In the genomic region with DNA sequence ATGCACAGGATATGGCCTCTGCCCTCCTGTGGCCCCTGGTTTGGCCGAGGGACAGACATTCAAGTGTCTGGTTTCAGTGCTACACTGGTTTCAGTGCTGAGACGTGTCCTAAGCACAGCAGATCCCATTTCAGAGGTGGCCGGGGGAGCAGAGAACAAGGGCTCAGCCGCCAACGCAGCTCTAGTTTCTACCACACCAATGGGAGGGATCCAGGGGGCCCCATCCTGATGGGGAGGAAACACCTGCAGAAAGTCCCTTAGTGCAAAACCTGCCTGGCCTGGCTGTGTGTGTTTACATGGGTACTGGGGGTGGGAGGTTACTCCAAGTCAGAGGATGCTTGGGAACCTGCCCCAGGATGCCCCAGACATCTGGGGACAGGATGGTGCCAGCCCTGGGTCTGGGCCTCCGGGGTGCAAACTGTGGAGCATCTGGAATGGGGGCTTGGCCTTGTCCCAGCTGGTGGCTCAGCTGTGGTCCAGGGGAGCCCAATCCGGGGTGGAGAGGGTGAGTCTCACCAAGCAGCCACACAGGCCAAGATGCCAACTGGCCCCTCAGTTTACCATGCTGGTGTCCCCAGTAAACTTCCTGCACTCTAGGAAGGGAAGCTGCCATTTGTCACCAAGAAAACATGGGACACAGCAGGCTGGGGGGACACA, we compare ENCODE assay signal across 8 cellular contexts. TPM values are rescaled to one million over a fixed set of nuclear protein-coding genes. Genes with fewer than 3 reads are reported as not detected.
DNase-seq lines count a peak whose midpoint lies in the region; ATAC-seq and TF ChIP-seq lines count a peak whose summit lies in the region.
"Not testable (repeated sequence)": the region's sequence is repeated elsewhere in the genome, so short reads cannot be mapped to it uniquely, and the experiment has no call there.

No MANE protein-coding gene starts in this region.

- H3K36me3 ChIP-seq in HEK293 (ENCODE audit: control insufficient read depth in 2 of 2, insufficient read depth in 1 of 2, low read length in 2 of 2) = peaks cover 0 to 32% of the 10 kb centered on the region in 2 experiments; a peak in 1 of 3 replicates
- H3K36me3 ChIP-seq in OCI-LY1 (ENCODE audit: insufficient read depth, low read length) = not testable (repeated sequence)
- peaks cover 58% of the 10 kb centered on the region for H3K36me3 ChIP-seq in suprapubic skin

- 80% methylated on average over 1 of the region's 7 CpGs for WGBS in suprapubic skin

- POLR2A ChIA-PET in HEK293 (lab: Yijun Ruan, JAX) = not testable (repeated sequence)

- not testable (repeated sequence) for H3K4me1 ChIP-seq in HEK293 (ENCODE audit: control insufficient read depth, insufficient read depth, low read length)
- H3K4me1 ChIP-seq in OCI-LY1 (ENCODE audit: insufficient read depth, low read length, severe bottlenecking) (peaks cover 11% of the 10 kb centered on the region), suprapubic skin (peaks cover 24% of the 10 kb centered on the region)

- peak overlapping the region; percentile 73 for H3K27ac Mint-ChIP-seq in activated T-helper 17 cell treated with anti-CD3 and anti-CD28 coated beads, Interleukin-2, amount 50 U/mL, for 72 hours

- intact Hi-C loops in left colon (cut with DNase I, micrococcal nuclease) = not testable (repeated sequence)

- TF ChIP-seq CTCF in GM12864 (IDR thresholded peaks at IDR 0.05; ENCODE audit: low read depth, low read length, missing control alignments); HEK293 (tag by site-specific recombination; IDR thresholded peaks at IDR 0.05); OCI-LY1 (IDR thresholded peaks at IDR 0.05; ENCODE audit: low read length); suprapubic skin (IDR thresholded peaks at IDR 0.05): not testable (repeated sequence)

- H3K27me3 Mint-ChIP-seq in activated T-helper 17 cell treated with anti-CD3 and anti-CD28 coated beads, Interleukin-2, amount 50 U/mL, for 72 hours = not testable (repeated sequence)

- not testable (repeated sequence) for H3K27me3 ChIP-seq in OCI-LY1 (ENCODE audit: insufficient read depth, low read length); suprapubic skin

- not testable (repeated sequence) for H3K9ac ChIP-seq in OCI-LY1 (ENCODE audit: low read length)

- H3K9me2 ChIP-seq in OCI-LY1 (ENCODE audit: low read depth, low read length) = not testable (repeated sequence)

- H3K27ac ChIP-seq in HEK293 (ENCODE audit: extremely low read depth, low read depth, low read length) = not testable (repeated sequence)
- H3K27ac ChIP-seq in OCI-LY1 (ENCODE audit: low read depth, low read length, poor library complexity, severe bottlenecking) (peak overlapping the region; percentile 37), suprapubic skin (peak overlapping the region; percentile 64)

- H3K4me3 ChIP-seq in GM12864 (ENCODE audit: low read depth, low read length); HEK293 (ENCODE audit: low read depth, low read length); OCI-LY1 (ENCODE audit: low read depth, low read length, poor library complexity, severe bottlenecking); suprapubic skin: not testable (repeated sequence)

- H3K9me3 ChIP-seq in HEK293 (ENCODE audit: control insufficient read depth, insufficient read depth, low read depth, low read length); OCI-LY1 (ENCODE audit: low read length); suprapubic skin: not testable (repeated sequence)

- DNase-seq in GM12864 (ENCODE audit: low read depth) (peak; percentile 53), left colon (peak; percentile 27 to 59), suprapubic skin (ENCODE audit: low spot score in 2 of 2) (peak in 1 of 2 donors; percentile 59)

- not testable (repeated sequence) for H3K4me3 Mint-ChIP-seq in activated T-helper 17 cell treated with anti-CD3 and anti-CD28 coated beads, Interleukin-2, amount 50 U/mL, for 72 hours

- CTCF ChIA-PET in HEK293 (lab: Yijun Ruan, JAX) = interaction anchor here (0.6 to 1.1 kb wide), 3 partner anchors 12 to 205 kb away, joined by 3 to 4 read pairs (median 4); no protein-coding TSS in a partner anchor

- H3F3A ChIP-seq in OCI-LY1 (ENCODE audit: insufficient read depth, low read length) = not testable (repeated sequence)

- H3K9me3 Mint-ChIP-seq in activated T-helper 17 cell treated with anti-CD3 and anti-CD28 coated beads, Interleukin-2, amount 50 U/mL, for 72 hours = not testable (repeated sequence)

- peaks cover 22% of the 10 kb centered on the region for H3K36me3 Mint-ChIP-seq in activated T-helper 17 cell treated with anti-CD3 and anti-CD28 coated beads, Interleukin-2, amount 50 U/mL, for 72 hours (ENCODE audit: low read depth)

- H4K20me1 ChIP-seq in OCI-LY1 (ENCODE audit: insufficient read depth, low read length) = not testable (repeated sequence)

- not testable (repeated sequence) for TF ChIP-seq POLR2A in suprapubic skin (IDR thresholded peaks at IDR 0.05)

- H2AFZ ChIP-seq in OCI-LY1 (ENCODE audit: low read length) = not testable (repeated sequence)

- not testable (repeated sequence) for H3K4me2 ChIP-seq in OCI-LY1 (ENCODE audit: low read length)

- not testable (repeated sequence) for H3K79me2 ChIP-seq in OCI-LY1 (ENCODE audit: insufficient read depth, low read length)

- H3K4me1 Mint-ChIP-seq in activated T-helper 17 cell treated with anti-CD3 and anti-CD28 coated beads, Interleukin-2, amount 50 U/mL, for 72 hours = not testable (repeated sequence)

- ATAC-seq in GM19351 (IDR thresholded peaks at IDR 0.05; ENCODE audit: unreplicated experiment) = peak; percentile 85
- ATAC-seq in HG03135 (IDR thresholded peaks at IDR 0.05; ENCODE audit: unreplicated experiment) = peak; percentile 70
- peak; percentile 89 for ATAC-seq in activated T-helper 17 cell treated with anti-CD3 and anti-CD28 coated beads, Interleukin-2, amount 50 U/mL, for 72 hours (replicated peaks)
- ATAC-seq in left colon = not testable (repeated sequence)

- TF ChIP-seq EP300 in suprapubic skin (IDR thresholded peaks at IDR 0.05) = not testable (repeated sequence)

TF ChIP-seq in HEK293, 187 proteins besides CTCF, POLR2A, EP300 and RAD21:
- peak; percentile 47 for TF ChIP-seq GLIS1 (tag by site-specific recombination; IDR thresholded peaks at IDR 0.05)

RNA-seq across cellular contexts. Expression of gene ARHGAP27, which starts 8.3 kb away (rescaled TPM):
- total RNA-seq in activated T-helper 17 cell treated with anti-CD3 and anti-CD28 coated beads, Interleukin-2, amount 50 U/mL, for 72 hours = 10 to 100 TPM; 54.5 to 55.5 TPM
- total RNA-seq in left colon (100 to 1,000 TPM; 146 to 165 TPM), suprapubic skin (10 to 100 TPM; 54.4 to 93.6 (median 71.3) TPM)

RNA-seq across cellular contexts. Expression of gene PLEKHM1, which starts 49.5 kb away (rescaled TPM):
- total RNA-seq in activated T-helper 17 cell treated with anti-CD3 and anti-CD28 coated beads, Interleukin-2, amount 50 U/mL, for 72 hours = 10 to 100 TPM; 29.5 to 31.2 TPM
- 10 to 100 TPM; 56.9 to 73.7 TPM for total RNA-seq in left colon
- total RNA-seq in suprapubic skin = 100 to 1,000 TPM in 2 of 4 donors, 10 to 100 TPM in 2; 60.4 to 124 (median 94.1) TPM
